9 cellular contexts compared by ENCODE assay signal in genomic region chr12:132071001-132071810, GRCh38.
DNase-seq lines count a peak whose midpoint lies in the region; ATAC-seq, FAIRE-seq and TF ChIP-seq lines count a peak whose summit lies in the region.
"Had no signal": no experiment of that assay in that cellular context is flagged by ENCODE, and none has a peak within 500 bp of the region (broad histone marks: within the 10 kb centered on the region; RNA-seq: fewer than 3 reads in every experiment).

No MANE protein-coding gene starts in this region.

- H3K4me3 ChIP-seq in neuronal stem cell (ENCODE audit: low read length in 2 of 2) (no peak overlapping the region), BE2C (ENCODE audit: low read depth, low read length) (no peak overlapping the region), prostate gland (no peak overlapping the region)
- H3K4me3 ChIP-seq: thyroid gland had no signal

- H2BK15ac ChIP-seq in neuronal stem cell (ENCODE audit: low read length) = no peak overlapping the region

- H2AFZ ChIP-seq in neuronal stem cell (ENCODE audit: low read length) = no peak overlapping the region

- TF ChIP-seq CTCF in BE2C (IDR thresholded peaks at IDR 0.05; ENCODE audit: low read depth, low read length) (no peak), prostate gland (IDR thresholded peaks at IDR 0.05) (no peak)

- TF ChIP-seq POLR2A in prostate gland (IDR thresholded peaks at IDR 0.05) = no peak

- H3K4me1 ChIP-seq in neuronal stem cell (ENCODE audit: control insufficient read depth in 2 of 2, insufficient read depth in 1 of 2, low read depth in 1 of 2, low read length in 2 of 2) (no peaks in the 10 kb centered on the region), BE2C (no peaks in the 10 kb centered on the region), prostate gland (replicated peaks) (no peaks in the 10 kb centered on the region)
- H3K4me1 ChIP-seq: thyroid gland had no signal

- peaks cover 27% of the 10 kb centered on the region for H3K4me1 Mint-ChIP-seq in dendritic cell treated with granulocyte-macrophage colony-stimulating factor and Interleukin-4, amounts not matched to agents 40 ng/mL and 50 ng/mL, for 4 days (ENCODE audit: low read depth)

- H2BK120ac ChIP-seq in neuronal stem cell (ENCODE audit: low read depth, low read length) = no peak overlapping the region

- H3K36me3 ChIP-seq in neuronal stem cell (replicated peaks in 1 of 2; ENCODE audit: control insufficient read depth in 2 of 2, insufficient read depth in 2 of 2, low read length in 2 of 2) = peaks cover 47 to 98% of the 10 kb centered on the region in 2 donors
- peaks cover 40% of the 10 kb centered on the region for H3K36me3 ChIP-seq in BE2C
- peaks cover 8 to 19% of the 10 kb centered on the region in 2 donors for H3K36me3 ChIP-seq in prostate gland

- FAIRE-seq in GM18507 (lab: Jason Lieb, UNC) = peak; percentile 88

- H3K27me3 Mint-ChIP-seq in dendritic cell treated with granulocyte-macrophage colony-stimulating factor and Interleukin-4, amounts not matched to agents 40 ng/mL and 50 ng/mL, for 4 days = no peaks in the 10 kb centered on the region

- no peak overlapping the region for H4K91ac ChIP-seq in neuronal stem cell (ENCODE audit: low read depth, low read length, poor library complexity)

- H2BK5ac ChIP-seq in neuronal stem cell (ENCODE audit: low read length) = no peak overlapping the region

- no peak overlapping the region for H3K18ac ChIP-seq in neuronal stem cell (ENCODE audit: low read length)

- H3K9ac ChIP-seq in neuronal stem cell (ENCODE audit: low read depth, low read length, poor library complexity) = no peak overlapping the region

- no peaks in the 10 kb centered on the region for H3K9me3 Mint-ChIP-seq in dendritic cell treated with granulocyte-macrophage colony-stimulating factor and Interleukin-4, amounts not matched to agents 40 ng/mL and 50 ng/mL, for 4 days

- no peak overlapping the region for H2AK5ac ChIP-seq in neuronal stem cell (ENCODE audit: low read depth, low read length)

- H3K4ac ChIP-seq in neuronal stem cell (ENCODE audit: low read length) = no peak overlapping the region

- no peak overlapping the region for H4K8ac ChIP-seq in neuronal stem cell (ENCODE audit: low read depth, low read length)

- peaks cover 95% of the 10 kb centered on the region for H3K36me3 Mint-ChIP-seq in dendritic cell treated with granulocyte-macrophage colony-stimulating factor and Interleukin-4, amounts not matched to agents 40 ng/mL and 50 ng/mL, for 4 days (ENCODE audit: low read depth)

- peak overlapping the region; percentile 33 for H3K27ac Mint-ChIP-seq in dendritic cell treated with granulocyte-macrophage colony-stimulating factor and Interleukin-4, amounts not matched to agents 40 ng/mL and 50 ng/mL, for 4 days

- no peaks in the 10 kb centered on the region for H3K27me3 ChIP-seq in neuronal stem cell (ENCODE audit: control insufficient read depth in 3 of 3, insufficient read depth in 3 of 3, low read depth in 1 of 3, low read length in 3 of 3)
- H3K27me3 ChIP-seq in BE2C = no peaks in the 10 kb centered on the region
- no peaks in the 10 kb centered on the region for H3K27me3 ChIP-seq in prostate gland (replicated peaks; ENCODE audit: insufficient read depth)
- H3K27me3 ChIP-seq: thyroid gland had no signal

- no CpG with 5 or more reads among the region's 13 CpGs for WGBS in neuronal stem cell (ENCODE audit: extremely low coverage in 2 of 2, insufficient read length in 2 of 2, insufficient replicate concordance in 1 of 2), 2 donors
- 86% methylated on average over 13 of the region's 13 CpGs for WGBS in prostate gland

- H3K23ac ChIP-seq in neuronal stem cell (ENCODE audit: low read depth, low read length, poor library complexity) = no peak overlapping the region

- no peaks in the 10 kb centered on the region for H3K9me3 ChIP-seq in neuronal stem cell (replicated peaks in 1 of 2; ENCODE audit: control insufficient read depth in 2 of 2, insufficient read depth in 1 of 2, low read depth in 1 of 2, low read length in 2 of 2)
- H3K9me3 ChIP-seq in BE2C = no peaks in the 10 kb centered on the region
- H3K9me3 ChIP-seq in prostate gland = no peaks in the 10 kb centered on the region
- H3K9me3 ChIP-seq: thyroid gland had no signal

- H3K4me2 ChIP-seq in neuronal stem cell (ENCODE audit: insufficient read depth, low read length, poor library complexity, severe bottlenecking) = no peak overlapping the region

- peak; percentile 78 for ATAC-seq in GM21390 (IDR thresholded peaks at IDR 0.05; ENCODE audit: unreplicated experiment)
- ATAC-seq in HG03354 (IDR thresholded peaks at IDR 0.05; ENCODE audit: poor library complexity, severe bottlenecking, unreplicated experiment) = peak; percentile 88

- no peak overlapping the region for H2BK12ac ChIP-seq in neuronal stem cell (ENCODE audit: low read length)

- intact Hi-C loops in dendritic cell treated with granulocyte-macrophage colony-stimulating factor and Interleukin-4, amounts not matched to agents 40 ng/mL and 50 ng/mL, for 4 days (cut with micrococcal nuclease) = no loop called here
- intact Hi-C loops in prostate gland (cut with DNase I) = no loop called here

- no peak overlapping the region for H3K4me3 Mint-ChIP-seq in dendritic cell treated with granulocyte-macrophage colony-stimulating factor and Interleukin-4, amounts not matched to agents 40 ng/mL and 50 ng/mL, for 4 days

- no peak overlapping the region for H3K14ac ChIP-seq in neuronal stem cell (ENCODE audit: low read length)

- DNase-seq in GM18507 (ENCODE audit: extremely low spot score, insufficient read length, low read depth) = peak; percentile 44
- DNase-seq in neuronal stem cell (ENCODE audit: low spot score) = no peak
- DNase-seq in BE2C = no peak
- DNase-seq in prostate gland (ENCODE audit: low spot score) = no peak
- DNase-seq in SW480 (ENCODE audit: low spot score) = no peak
- DNase-seq: thyroid gland had no signal

- no peaks in the 10 kb centered on the region for H3K79me1 ChIP-seq in neuronal stem cell (ENCODE audit: low read depth, low read length)

- H3K27ac ChIP-seq in neuronal stem cell (replicated peaks; ENCODE audit: low read length) (no peak overlapping the region), prostate gland (no peak overlapping the region)
- H3K27ac ChIP-seq: thyroid gland had no signal
